ENCODE assay signal across 9 cellular contexts in the genomic region with DNA sequence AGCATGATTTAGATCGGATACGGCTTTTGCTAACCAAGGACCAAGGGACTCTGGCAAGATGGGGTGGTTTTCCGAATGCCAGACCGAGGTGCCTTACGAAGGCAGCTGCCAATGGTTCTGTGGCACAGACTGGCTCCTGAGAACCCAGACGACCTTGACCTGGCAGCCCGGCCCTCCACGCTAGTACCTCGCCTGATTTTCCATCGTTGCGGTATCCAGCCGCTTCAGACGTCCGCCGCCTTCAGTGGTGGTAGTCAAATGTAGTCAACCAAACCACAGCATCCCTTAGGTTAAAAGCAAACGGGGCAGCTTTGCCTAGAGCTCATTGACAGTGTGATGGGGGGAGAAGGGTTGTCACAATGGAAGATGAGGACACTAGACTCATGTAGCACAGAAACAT. TPM values are rescaled to one million over a fixed set of nuclear protein-coding genes. Genes with fewer than 3 reads are reported as not detected.
"Had no signal": no experiment of that assay in that cellular context is flagged by ENCODE, and none has a peak within 500 bp of the region (broad histone marks: within the 10 kb centered on the region; RNA-seq: fewer than 3 reads in every experiment).

No MANE protein-coding gene starts in this region.

- H3K4me3 ChIP-seq: GM23248, HAP-1 had no signal

- H3K4me1 ChIP-seq: HAP-1 had no signal

- ATAC-seq: HCT116, HepG2 had no signal

- H3K27me3 Mint-ChIP-seq: IgD-negative memory B cell had no signal

- H3K9me3 ChIP-seq: HAP-1 had no signal

- H3K9me3 Mint-ChIP-seq: HFFc6, IgD-negative memory B cell had no signal

- H3K27ac ChIP-seq: GM23248, HL-60 had no signal

- H3K4me3 Mint-ChIP-seq: HFFc6, IgD-negative memory B cell had no signal

- H3K36me3 ChIP-seq: HAP-1 had no signal

- H3K4me1 Mint-ChIP-seq: IgD-negative memory B cell had no signal

- DNase-seq: GM23248, GOT3, H7, HFFc6 had no signal

- H3K27ac Mint-ChIP-seq: HFFc6, IgD-negative memory B cell had no signal

RNA-seq across cellular contexts. Expression of a gene that starts 42.6 kb away (rescaled TPM):
- total RNA-seq: GM23248, HepG2, HFFc6 had no signal
